23 cellular contexts compared by ENCODE assay signal in the genomic region with DNA sequence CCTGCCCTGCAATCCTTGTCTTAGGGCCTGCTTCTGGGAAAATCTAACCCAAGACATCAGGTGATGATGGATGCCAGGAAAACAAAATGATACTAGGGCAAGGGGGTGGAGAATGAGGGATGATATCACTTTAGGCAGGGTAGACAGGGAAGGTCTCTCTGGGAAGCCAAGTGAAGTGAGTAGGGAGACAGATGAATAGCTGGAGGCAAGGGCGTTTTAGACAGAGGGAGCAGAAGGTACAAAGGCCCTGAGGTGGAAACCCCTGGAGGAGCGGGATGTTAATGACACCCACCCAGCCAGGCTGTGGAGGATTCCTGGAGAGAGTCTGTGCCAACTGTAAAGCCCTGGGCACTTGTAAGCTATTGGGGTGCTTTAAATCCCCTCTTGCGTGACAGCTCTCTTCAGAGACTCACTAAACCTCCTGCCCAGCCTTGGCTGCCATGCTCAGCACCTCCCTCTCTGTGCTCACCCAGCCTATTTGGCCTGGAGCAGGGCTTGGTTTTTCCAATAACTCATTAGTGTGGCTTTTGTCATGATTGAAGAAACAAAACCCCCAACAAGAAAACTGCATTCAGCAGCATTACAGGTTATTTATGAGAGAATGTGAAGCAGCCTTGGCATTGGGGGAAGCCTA. TPM values are rescaled to one million over a fixed set of nuclear protein-coding genes. Genes with fewer than 3 reads are reported as not detected.
DNase-seq lines count a peak whose midpoint lies in the region; ATAC-seq, FAIRE-seq and TF ChIP-seq lines count a peak whose summit lies in the region.
"Had no signal": no experiment of that assay in that cellular context is flagged by ENCODE, and none has a peak within 500 bp of the region (broad histone marks: within the 10 kb centered on the region; RNA-seq: fewer than 3 reads in every experiment).

No MANE protein-coding gene starts in this region.

- H4K5ac ChIP-seq in IMR-90 (ENCODE audit: low read depth, low read length), result no peak overlapping the region
- no peak overlapping the region for H4K5ac ChIP-seq in H1 (ENCODE audit: insufficient read length, low read depth, low read length)

- H2AK5ac ChIP-seq in IMR-90 (ENCODE audit: low read depth, low read length), result no peak overlapping the region
- no peak overlapping the region for H2AK5ac ChIP-seq in H1 (ENCODE audit: low read depth, low read length)

- H3K79me1 ChIP-seq in IMR-90 (ENCODE audit: low read depth in 1 of 2, low read length in 2 of 2), result no peaks in the 10 kb centered on the region
- no peaks in the 10 kb centered on the region for H3K79me1 ChIP-seq in H1 (ENCODE audit: low read depth, low read length)

- H3K9me3 ChIP-seq in IMR-90 (ENCODE audit: control insufficient read depth, insufficient read depth, low read length) (no peaks in the 10 kb centered on the region), H1 (ENCODE audit: insufficient read depth in 2 of 2, low read depth in 1 of 2, low read length in 1 of 2) (no peaks in the 10 kb centered on the region)
- H3K9me3 ChIP-seq: BE2C had no signal

- no peak overlapping the region for H3K23ac ChIP-seq in IMR-90 (ENCODE audit: low read depth, low read length)
- no peak overlapping the region for H3K23ac ChIP-seq in H1 (ENCODE audit: insufficient read length)

- H2BK15ac ChIP-seq in IMR-90 (ENCODE audit: low read depth, low read length), result no peak overlapping the region
- H2BK15ac ChIP-seq in H1 (ENCODE audit: low read length), result no peak overlapping the region

- FAIRE-seq in H1 (lab: Jason Lieb, UNC), result no peak
- FAIRE-seq: D721Med, GM12892, HTR-8/SVneo had no signal

- peak overlapping the region; percentile 15 for H2AFZ ChIP-seq in IMR-90 (replicated peaks; ENCODE audit: low read length, poor library complexity)
- no peak overlapping the region for H2AFZ ChIP-seq in H1 (ENCODE audit: low read length)

- BruUV-seq in IMR-90 (replicated peaks; lab: Mats Ljungman, UMichigan), result no TSS peak

- no peak overlapping the region for H2BK12ac ChIP-seq in H1 (ENCODE audit: low read depth, low read length)

- no peak overlapping the region for H3K18ac ChIP-seq in IMR-90 (ENCODE audit: low read depth, low read length)
- no peak overlapping the region for H3K18ac ChIP-seq in H1 (ENCODE audit: extremely low read depth, low read length)

- no peak overlapping the region for H2BK20ac ChIP-seq in IMR-90 (ENCODE audit: low read depth, low read length)
- H2BK20ac ChIP-seq in H1 (ENCODE audit: low read length), result peak overlapping the region; percentile 53; the same call in 1 of the 2 replicates

- H3K9ac ChIP-seq in IMR-90 (ENCODE audit: low read depth, low read length) (no peak overlapping the region), H1 (replicated peaks in 1 of 4; ENCODE audit: extremely low read depth in 1 of 4, low read depth in 3 of 4, low read length in 3 of 4) (no peak overlapping the region)

- peaks cover 15% of the 10 kb centered on the region for H3K4me1 ChIP-seq in IMR-90 (ENCODE audit: control insufficient read depth, insufficient read depth, low read length)
- H3K4me1 ChIP-seq in H1 (replicated peaks in 1 of 4; ENCODE audit: control insufficient read depth in 3 of 4, insufficient read depth in 4 of 4, low read length in 3 of 4), result peaks cover 3 to 6% (median 5%) of the 10 kb centered on the region in 4 experiments; a peak in 6 of 7 replicates

- no peaks in the 10 kb centered on the region for H3K23me2 ChIP-seq in H1 (ENCODE audit: low read depth, low read length)

- peaks cover 8% of the 10 kb centered on the region for H3K9me1 ChIP-seq in IMR-90 (ENCODE audit: insufficient read depth, low read length)

- no peaks in the 10 kb centered on the region for H3K79me2 ChIP-seq in H1 (ENCODE audit: control insufficient read depth in 1 of 2, insufficient read depth in 2 of 2, low read length in 2 of 2)

- H3K4me2 ChIP-seq in IMR-90 (ENCODE audit: low read depth, low read length) (no peak overlapping the region), H1 (ENCODE audit: insufficient read depth in 1 of 2, low read depth in 2 of 2, low read length in 2 of 2) (no peak overlapping the region)

- no peak overlapping the region for H3K4me3 ChIP-seq in IMR-90 (ENCODE audit: insufficient read depth, low read depth, low read length)
- H3K4me3 ChIP-seq in H1 (ENCODE audit: extremely low read depth in 1 of 4, insufficient read depth in 2 of 4, low read depth in 3 of 4, low read length in 4 of 4), result no peak overlapping the region
- H3K4me3 ChIP-seq: SK-N-MC had no signal

- H3K36me3 ChIP-seq in IMR-90 (ENCODE audit: control insufficient read depth, insufficient read depth, low read length), result no peaks in the 10 kb centered on the region
- no peaks in the 10 kb centered on the region for H3K36me3 ChIP-seq in H1 (ENCODE audit: control insufficient read depth in 2 of 4, insufficient read depth in 4 of 4, low read length in 3 of 4)
- H3K36me3 ChIP-seq: BE2C had no signal

- no peak for TF ChIP-seq CTCF in IMR-90 (conservative IDR thresholded peaks at IDR 0.05; ENCODE audit: low read depth, low read length)
- no peak for TF ChIP-seq CTCF in H1 (IDR thresholded peaks at IDR 0.05; ENCODE audit: control extremely low read depth in 1 of 3, insufficient read depth in 1 of 3, low read depth in 1 of 3, low read length in 3 of 3)

- TF ChIP-seq RAD21 in IMR-90 (IDR thresholded peaks at IDR 0.05; ENCODE audit: low read length) (no peak), H1 (IDR thresholded peaks at IDR 0.05 in 1 of 2, conservative IDR thresholded peaks at IDR 0.05 in 1 of 2; ENCODE audit: low read depth in 2 of 2, low read length in 2 of 2) (no peak)

- TF ChIP-seq POLR2A in IMR-90 (IDR thresholded peaks at IDR 0.05; ENCODE audit: low read depth, low read length) (no peak), H1 (IDR thresholded peaks at IDR 0.05; ENCODE audit: control extremely low read depth in 1 of 2, low read depth in 2 of 2, low read length in 2 of 2) (no peak)

- H4K20me1 ChIP-seq in IMR-90 (ENCODE audit: insufficient read depth, low read length) (no peaks in the 10 kb centered on the region), H1 (replicated peaks in 1 of 2; ENCODE audit: control insufficient read depth in 1 of 2, insufficient read depth in 2 of 2, low read length in 2 of 2) (no peaks in the 10 kb centered on the region)

- in situ Hi-C loops in IMR-90 (cut with MboI; ENCODE audit: low sequenced_read_pairs), result loop anchor here (5.0 to 10.0 kb wide), 2 partner anchors 295 to 782 kb away; no protein-coding TSS in a partner anchor

- POLR2A ChIA-PET in IMR-90 (lab: Charles Lee; ENCODE audit: unreplicated experiment), result no interaction called here
- POLR2A ChIA-PET in H1 (lab: Charles Lee; ENCODE audit: partially characterized antibody), result no interaction called here

- no peak overlapping the region for H3K14ac ChIP-seq in IMR-90 (replicated peaks; ENCODE audit: low read depth, low read length)
- H3K14ac ChIP-seq in H1 (ENCODE audit: insufficient read length), result no peak overlapping the region

- H3K27me3 ChIP-seq in IMR-90 (ENCODE audit: control insufficient read depth, insufficient read depth, low read length), result no peaks in the 10 kb centered on the region
- H3K27me3 ChIP-seq in H1 (replicated peaks in 1 of 4; ENCODE audit: control insufficient read depth in 3 of 4, extremely low read depth in 1 of 4, insufficient read depth in 3 of 4, low read length in 3 of 4), result peaks cover 0 to 5% (median 2%) of the 10 kb centered on the region in 4 experiments; a peak in 3 of 7 replicates
- H3K27me3 ChIP-seq: BE2C had no signal

- H4K91ac ChIP-seq in IMR-90 (ENCODE audit: insufficient read depth, low read depth, low read length) (no peak overlapping the region), H1 (replicated peaks; ENCODE audit: insufficient read length, low read length) (no peak overlapping the region)

- H4K8ac ChIP-seq in IMR-90 (ENCODE audit: low read depth in 2 of 2, low read length in 2 of 2) (no peak overlapping the region), H1 (ENCODE audit: extremely low read depth, insufficient read depth, low read length) (no peak overlapping the region)

- CTCF ChIA-PET in IMR-90 (lab: Yijun Ruan, JAX), result no interaction called here
- CTCF ChIA-PET in H1 (lab: Charles Lee; ENCODE audit: partially characterized antibody), result interaction anchor here (0.6 to 1.8 kb wide), 10 partner anchors 9 to 1030 kb away, joined by 3 to 6 read pairs (median 3); no protein-coding TSS in a partner anchor

- H3K4ac ChIP-seq in IMR-90 (ENCODE audit: low read depth, low read length) (no peak overlapping the region), H1 (replicated peaks; ENCODE audit: insufficient read length, low read depth, low read length) (no peak overlapping the region)

- H2BK5ac ChIP-seq in IMR-90 (ENCODE audit: low read depth, low read length, poor library complexity, severe bottlenecking), result no peak overlapping the region
- H2BK5ac ChIP-seq in H1 (ENCODE audit: low read depth, low read length), result no peak overlapping the region

- intact Hi-C loops in IMR-90 (cut with micrococcal nuclease), result loop anchor here (5.0 to 10.0 kb wide), 3 partner anchors 82 to 862 kb away; no protein-coding TSS in a partner anchor

- no peak for TF ChIP-seq EP300 in H1 (IDR thresholded peaks at IDR 0.05; ENCODE audit: borderline replicate concordance in 1 of 2, low read depth in 2 of 2, low read length in 2 of 2)

- H2AK9ac ChIP-seq in IMR-90 (replicated peaks; ENCODE audit: low read depth, low read length, poor library complexity), result no peak overlapping the region

- H3K56ac ChIP-seq in IMR-90 (ENCODE audit: extremely low read depth, insufficient read depth, low read length) (no peak overlapping the region), H1 (replicated peaks; ENCODE audit: insufficient read length, low read depth, low read length) (no peak overlapping the region)

- WGBS in IMR-90 (ENCODE audit: extremely low coverage in 2 of 2, insufficient read length in 1 of 2), 2 experiments, result no CpG with 5 or more reads among the region's 3 CpGs
- 89% methylated on average over 3 of the region's 3 CpGs; no CpG with 5 or more reads in 1 of the 2 experiments for WGBS in H1 (ENCODE audit: extremely low coverage in 1 of 2, insufficient coverage in 1 of 2, insufficient read length in 1 of 2, insufficient replicate concordance in 2 of 2, low coverage in 1 of 2, low lambda C conversion rate in 2 of 2, missing lambda C conversion rate in 1 of 2), 2 experiments

- ATAC-seq in IMR-90 (ENCODE audit: low read depth) (no peak), GM21825 (IDR thresholded peaks at IDR 0.05; ENCODE audit: unreplicated experiment) (no peak)
- ATAC-seq: Panc1 had no signal

- H2BK120ac ChIP-seq in IMR-90 (ENCODE audit: low read depth, low read length) (no peak overlapping the region), H1 (replicated peaks; ENCODE audit: low read depth, low read length) (no peak overlapping the region)

- no peak overlapping the region for H3K27ac ChIP-seq in IMR-90 (ENCODE audit: insufficient read depth, low read length)
- no peak overlapping the region for H3K27ac ChIP-seq in H1 (ENCODE audit: low read depth, low read length)
- H3K27ac ChIP-seq: SK-N-MC had no signal

- dilution Hi-C loops in IMR-90 (cut with HindIII; ENCODE audit: low sequenced_read_pairs, unreplicated experiment), result no loop called here

- DNase-seq in DMS79 (lab: John Stamatoyannopoulos, UW) (peak; percentile 83), IMR-90 (no peak), H1 (ENCODE audit: low read depth in 1 of 2, low spot score in 2 of 2) (no peak), renal cortical epithelial cell (ENCODE audit: low read depth) (peak; percentile 47), NCI-H2196 (lab: John Stamatoyannopoulos, UW; ENCODE audit: unreplicated experiment) (no peak), NCI-H1694 treated with DMSO at 0.1 percent for 48 hours (lab: John Stamatoyannopoulos, UW) (no peak)
- DNase-seq: BE2C; CD4-positive, alpha-beta T cell; H7; HFFc6; KG1; MM.1S; NCI-H2029 treated with DMSO at 0.1 percent for 48 hours; NCI-H2227 treated with DMSO at 0.1 percent for 48 hours; NCI-H526 treated with DMSO at 0.1 percent for 48 hours; SIG-M5; SW 1271 had no signal

RNA-seq across cellular contexts. Expression of gene MDGA1, which starts 12.4 kb away (rescaled TPM):
- 4.3 and 5.0 TPM in 2 replicates for total RNA-seq in IMR-90 (2012; rRNA removed)
- polyA plus RNA-seq in IMR-90 (2012; rRNA removed), result 13.4 and 17.2 TPM in 2 replicates
- 8.5 and 11.7 TPM in 2 replicates for polyA plus RNA-seq in IMR-90 (2012; cell fraction: cytosol; rRNA removed)
- polyA plus RNA-seq in IMR-90 (2012; cell fraction: nucleus; rRNA removed; ENCODE audit: low replicate concordance), result 23.1 and 50.4 TPM in 2 replicates
- total RNA-seq in H1 (2021; fragmentation: NEBNext Ultra II Directional; extraction: Animal tissue kit (Norgen Biotek cat#: 25700)), result 0.61 and 0.74 TPM in 2 replicates
- 0.74 and 2.3 TPM in 2 replicates for polyA plus RNA-seq in H1 (2011; rRNA removed)
- 1.1 TPM for polyA plus RNA-seq in H1 (2011; cell fraction: cytosol; rRNA removed)
- polyA plus RNA-seq in H1 (2011; cell fraction: nucleus; rRNA removed), result 2.0 TPM
- polyA plus RNA-seq in H1 (2012, experiment 1 of 2), result 0.32 to 1.9 TPM (median 0.65 TPM) in 4 replicates
- 1.4 TPM for polyA plus RNA-seq in H1 (2012, experiment 2 of 2)
- 0.49 TPM for polyA plus RNA-seq in H1 (2013, experiment 1 of 2)
- polyA plus RNA-seq in H1 (2013, experiment 2 of 2), result 0.53 TPM
- polyA minus RNA-seq in H1 (2011; rRNA and poly(A)+ RNA removed), result 1.1 and 1.3 TPM in 2 replicates
- not detected for polyA minus RNA-seq in H1 (2011; cell fraction: cytosol; rRNA and poly(A)+ RNA removed)
- 1.4 TPM for polyA minus RNA-seq in H1 (2011; cell fraction: nucleus; rRNA and poly(A)+ RNA removed)
- total RNA-seq in renal cortical epithelial cell, result 1.2 and 4.2 TPM in 2 replicates

Comparison
In these comparisons a context has a peak if more than half of its experiments do, and no peak if none do; other contexts are left out.
1. DNase-seq: peak in DMS79 (single experiment) and renal cortical epithelial cell (single experiment); none in IMR-90 (single experiment), H1 (0 of 2), NCI-H2196 (single experiment) and NCI-H1694 treated with DMSO at 0.1 percent for 48 hours (single experiment).